ENCODE assay signal across 1 cellular context in genomic region chr6:35084041-35084491, GRCh38.
TF ChIP-seq lines count a peak whose summit lies in the region.

No MANE protein-coding gene starts in this region.

TF ChIP-seq in WTC11, 78 proteins besides CTCF, POLR2A, EP300 and RAD21 (continued from another document):
- TF ChIP-seq ZNF425 (CRISPR knock-in tag; conservative IDR thresholded peaks at IDR 0.05) (no peak), ZNF396 (CRISPR knock-in tag; IDR thresholded peaks at IDR 0.05; ENCODE audit: borderline replicate concordance) (no peak), AR (CRISPR knock-in tag; IDR thresholded peaks at IDR 0.05) (no peak), STAT6 (CRISPR knock-in tag; conservative IDR thresholded peaks at IDR 0.05; ENCODE audit: low read depth) (no peak)
